ENCODE assay signal across 23 cellular contexts in the genomic region with DNA sequence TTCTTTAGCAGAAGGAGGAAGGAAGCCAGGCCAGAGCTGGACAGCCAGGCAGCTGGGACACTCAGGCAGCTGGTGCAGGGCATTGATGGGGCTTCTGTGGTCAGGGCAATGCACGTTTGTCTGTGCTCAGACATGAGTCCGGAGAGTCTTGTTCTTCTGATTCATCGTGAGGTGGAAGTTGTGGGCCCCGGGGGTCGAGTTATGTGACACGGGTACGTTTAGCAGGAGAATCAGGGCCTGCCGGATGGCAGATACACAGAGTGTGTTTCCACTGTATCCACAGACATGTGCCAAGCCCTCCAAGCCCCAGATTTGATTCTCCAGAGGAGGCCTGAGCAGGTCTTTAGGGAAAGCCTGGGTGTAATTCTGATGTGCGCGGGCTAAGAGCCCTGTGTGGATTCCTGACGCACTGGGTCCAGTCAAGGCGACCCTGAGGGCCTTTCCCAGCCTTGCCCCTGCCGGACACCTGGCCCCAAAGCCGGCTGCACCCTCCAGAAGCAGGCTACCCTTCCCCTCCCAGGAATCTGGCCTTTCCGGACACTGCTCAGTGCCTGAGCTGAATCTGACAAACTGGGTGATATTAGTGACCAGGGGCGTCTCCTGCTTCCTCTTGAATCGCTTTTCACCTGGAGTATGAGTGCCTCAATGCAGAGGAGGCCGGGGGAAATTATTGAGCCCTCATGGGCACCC. TPM values are rescaled to one million over a fixed set of nuclear protein-coding genes. Genes with fewer than 3 reads are reported as not detected.
DNase-seq lines count a peak whose midpoint lies in the region; ATAC-seq, FAIRE-seq and TF ChIP-seq lines count a peak whose summit lies in the region.
"Had no signal": no experiment of that assay in that cellular context is flagged by ENCODE, and none has a peak within 500 bp of the region (broad histone marks: within the 10 kb centered on the region; RNA-seq: fewer than 3 reads in every experiment).

No MANE protein-coding gene starts in this region.

- ATAC-seq in GM19351 (IDR thresholded peaks at IDR 0.05; ENCODE audit: unreplicated experiment) (no peak), GM21576 (IDR thresholded peaks at IDR 0.05; ENCODE audit: unreplicated experiment) (no peak), GM18868 (IDR thresholded peaks at IDR 0.05; ENCODE audit: unreplicated experiment) (no peak)
- ATAC-seq: K562, WTC11 had no signal

- H3K27ac ChIP-seq in kidney (ENCODE audit: low read depth in 2 of 2, low read length in 2 of 2) = no peak overlapping the region
- H3K27ac ChIP-seq: esophagus squamous epithelium, GM23248, uterus had no signal

- TF ChIP-seq CTCF in astrocyte of the spinal cord (IDR thresholded peaks at IDR 0.05; ENCODE audit: low read depth, low read length) (no peak), kidney (IDR thresholded peaks at IDR 0.05; ENCODE audit: borderline replicate concordance, extremely low read depth, insufficient read depth) (no peak)

- FAIRE-seq in kidney (lab: Jason Lieb, UNC) = no peak
- FAIRE-seq: A204.1, G401.6, K562 had no signal

- H3K36me3 ChIP-seq in kidney (ENCODE audit: control insufficient read depth in 1 of 2, insufficient read depth in 2 of 2, low read length in 2 of 2) = no peaks in the 10 kb centered on the region
- H3K36me3 ChIP-seq: esophagus squamous epithelium, uterus had no signal

- H3K4me3 ChIP-seq in astrocyte of the spinal cord (ENCODE audit: low read depth, low read length) = no peak overlapping the region
- no peak overlapping the region for H3K4me3 ChIP-seq in kidney (ENCODE audit: low read length in 2 of 2)
- H3K4me3 ChIP-seq: esophagus squamous epithelium, GM23248, K562, uterus had no signal

- intact Hi-C loops in kidney (cut with DNase I) = no loop called here

- no peaks in the 10 kb centered on the region for H3K4me1 ChIP-seq in kidney (ENCODE audit: control insufficient read depth in 1 of 2, insufficient read depth in 1 of 2, low read depth in 1 of 2, low read length in 2 of 2)
- H3K4me1 ChIP-seq: uterus had no signal

- no peak overlapping the region for H3K9ac ChIP-seq in kidney (ENCODE audit: low read length in 2 of 2)
- H3K9ac ChIP-seq: GM23248, SK-N-SH had no signal

- peak; percentile 36 for DNase-seq in A172 (ENCODE audit: low spot score)
- DNase-seq in HT1080 (ENCODE audit: low read depth) = peak; percentile 80
- peak; percentile 77 for DNase-seq in astrocyte of the spinal cord (ENCODE audit: low read depth, low spot score)
- peak; percentile 50 for DNase-seq in kidney
- DNase-seq in NCI-H1694 treated with DMSO at 0.1 percent for 48 hours (lab: John Stamatoyannopoulos, UW) = no peak
- DNase-seq: activated CD4-positive, alpha-beta memory T cell treated with anti-CD3 and anti-CD28 coated beads for 36 hours; activated gamma-delta T cell; central memory CD4-positive, alpha-beta T cell; effector CD4-positive, alpha-beta T cell; esophagus squamous epithelium; GM23248; midbrain; NCI-H187 treated with DMSO at 0.1 percent for 48 hours; NCI-H2227 treated with DMSO at 0.1 percent for 48 hours; uterus had no signal

- in situ Hi-C loops in astrocyte of the spinal cord (cut with HindIII; ENCODE audit: low sequenced_read_pairs) = no loop called here

- no peaks in the 10 kb centered on the region for H3K9me3 ChIP-seq in kidney (ENCODE audit: control insufficient read depth in 1 of 2, low read length in 2 of 2)
- H3K9me3 ChIP-seq: esophagus squamous epithelium, SK-N-SH, uterus had no signal

RNA-seq across cellular contexts. Expression of gene ARHGEF4, which starts 10.1 kb away (rescaled TPM):
- 6.6 and 12.2 TPM in 2 replicates for total RNA-seq in A172 (2014; rRNA removed; shearing (Covaris generic))
- 0.72 and 1.2 TPM in 2 replicates for total RNA-seq in HT1080 (2014; rRNA removed; shearing (Covaris generic))
- 0.06 and 0.10 TPM in 2 replicates for polyA plus RNA-seq in HT1080 (2015; cell fraction: cytosol; rRNA removed)
- polyA plus RNA-seq in HT1080 (2015; cell fraction: nucleus; rRNA removed) = 0.69 and 0.88 TPM in 2 replicates
- 0.94 TPM for total RNA-seq in kidney
- polyA plus RNA-seq in kidney (ENCODE audit: insufficient read depth, low read depth, low replicate concordance) = 0.90 TPM
- total RNA-seq: K562 had no signal
- polyA plus RNA-seq: K562 had no signal
